Comparison of ENCODE assay signal across 8 cellular contexts in the genomic region with DNA sequence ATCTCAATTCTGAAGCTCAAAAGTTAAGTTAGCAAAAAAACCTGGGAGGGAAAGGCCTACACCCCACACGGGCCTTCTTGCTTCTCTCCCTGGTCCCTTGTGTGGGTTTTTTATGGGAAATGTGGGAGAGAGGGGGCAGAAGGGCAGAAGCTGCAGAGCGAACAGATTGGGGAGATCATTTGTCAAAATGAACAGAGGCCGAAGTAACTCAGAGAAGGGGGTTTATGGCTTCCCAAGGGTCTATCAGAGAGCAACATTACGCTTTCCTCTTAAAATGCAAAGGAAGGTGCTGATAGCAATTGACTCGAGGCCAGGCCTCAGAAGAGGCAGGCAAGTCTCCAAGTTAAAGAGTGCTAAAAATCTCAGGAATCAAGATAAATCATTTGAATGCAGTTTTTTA.
"Had no signal": no experiment of that assay in that cellular context is flagged by ENCODE, and none has a peak within 500 bp of the region (broad histone marks: within the 10 kb centered on the region; RNA-seq: fewer than 3 reads in every experiment).

No MANE protein-coding gene starts in this region.

- H3K4me3 Mint-ChIP-seq: IgD-negative memory B cell had no signal

- H3K9me3 ChIP-seq: HAP-1 had no signal

- H3K4me3 ChIP-seq: HAP-1 had no signal

- DNase-seq: GOT3, H7, HFFc6, KBM-7 had no signal

- H3K27ac Mint-ChIP-seq: HFFc6, IgD-negative memory B cell had no signal

- H3K27ac ChIP-seq: HL-60 had no signal

- H3K36me3 ChIP-seq: HAP-1 had no signal

- ATAC-seq: HCT116 had no signal

- H3K4me1 ChIP-seq: HAP-1 had no signal

- H3K9me3 Mint-ChIP-seq: HFFc6 had no signal
